ENCODE assay signal across 27 cellular contexts in genomic region chr7:44508328-44508990, GRCh38. TPM values are rescaled to one million over a fixed set of nuclear protein-coding genes. Genes with fewer than 3 reads are reported as not detected.
DNase-seq lines count a peak whose midpoint lies in the region; ATAC-seq and TF ChIP-seq lines count a peak whose summit lies in the region.
"Had no signal": no experiment of that assay in that cellular context is flagged by ENCODE, and none has a peak within 500 bp of the region (broad histone marks: within the 10 kb centered on the region; RNA-seq: fewer than 3 reads in every experiment).

No MANE protein-coding gene starts in this region.

- H3K4me1 Mint-ChIP-seq in activated T-helper 1 cell treated with anti-CD3 and anti-CD28 coated beads, Interleukin-12 subunit alpha, Interleukin-12 subunit beta, Interleukin-2, Interleukin-4 antibody, amounts not matched to agents 30 ng/mL and 10 ng/mL and 1 ng/mL, durations not matched to agents 14 hours and 24 hours and 36 hours (ENCODE audit: low read depth), result peaks cover 5% of the 10 kb centered on the region
- H3K4me1 Mint-ChIP-seq: nephron progenitor cell had no signal

- DNase-seq in NOMO-1 treated with DMSO at 0.1 percent for 48 hours (lab: John Stamatoyannopoulos, UW; ENCODE audit: unreplicated experiment) (peak; percentile 28), NOMO-1 (lab: John Stamatoyannopoulos, UW; ENCODE audit: unreplicated experiment in 2 of 2) (no peak), upper lobe of right lung (no peak), iPS-NIHi7 (ENCODE audit: extremely low spot score) (no peak), NCI-H2171 (lab: John Stamatoyannopoulos, UW) (no peak)
- peak; percentile 31 for DNase-seq in stimulated activated CD4-positive, alpha-beta T cell treated with anti-CD3 and anti-CD28 coated beads, Interleukin-15, amount 100 ng/mL, for 24 hours
- no peak for DNase-seq in stimulated activated CD4-positive, alpha-beta T cell treated with anti-CD3 and anti-CD28 coated beads, Interleukin-2, amount 100 ng/mL, for 24 hours
- no peak for DNase-seq in activated T-helper 1 cell treated with anti-CD3 and anti-CD28 coated beads, Interleukin-12 subunit alpha, Interleukin-12 subunit beta, Interleukin-2, Interleukin-4 antibody, amounts not matched to agents 30 ng/mL and 10 ng/mL and 1 ng/mL, durations not matched to agents 14 hours and 24 hours and 36 hours (ENCODE audit: low spot score)
- DNase-seq: CD4-positive, alpha-beta T cell; central memory CD4-positive, alpha-beta T cell; dorsolateral prefrontal cortex; EL; lower lobe of right lung; NCI-H1092; NCI-H1930; NCI-H226; NCI-H748 treated with DMSO at 0.1 percent for 48 hours; nephron progenitor cell; pancreas; SHP77 treated with DMSO at 0.1 percent for 48 hours; T-helper 1 cell; transverse colon had no signal

- no peaks in the 10 kb centered on the region for H3K27me3 Mint-ChIP-seq in activated T-helper 1 cell treated with anti-CD3 and anti-CD28 coated beads, Interleukin-12 subunit alpha, Interleukin-12 subunit beta, Interleukin-2, Interleukin-4 antibody, amounts not matched to agents 30 ng/mL and 10 ng/mL and 1 ng/mL, durations not matched to agents 14 hours and 24 hours and 36 hours (ENCODE audit: insufficient read depth)

- peaks cover 21% of the 10 kb centered on the region for H3K9me3 Mint-ChIP-seq in activated T-helper 1 cell treated with anti-CD3 and anti-CD28 coated beads, Interleukin-12 subunit alpha, Interleukin-12 subunit beta, Interleukin-2, Interleukin-4 antibody, amounts not matched to agents 30 ng/mL and 10 ng/mL and 1 ng/mL, durations not matched to agents 14 hours and 24 hours and 36 hours
- H3K9me3 Mint-ChIP-seq: activated naive CD4-positive, alpha-beta T cell treated with anti-CD3 and anti-CD28 coated beads, Interleukin-2, amount 50 U/mL, for 24 hours had no signal

- peak overlapping the region; percentile 0 for H3K27ac Mint-ChIP-seq in activated T-helper 1 cell treated with anti-CD3 and anti-CD28 coated beads, Interleukin-12 subunit alpha, Interleukin-12 subunit beta, Interleukin-2, Interleukin-4 antibody, amounts not matched to agents 30 ng/mL and 10 ng/mL and 1 ng/mL, durations not matched to agents 14 hours and 24 hours and 36 hours
- H3K27ac Mint-ChIP-seq: activated naive CD4-positive, alpha-beta T cell treated with anti-CD3 and anti-CD28 coated beads, Interleukin-2, amount 50 U/mL, for 24 hours; CD4-positive, alpha-beta T cell; nephron progenitor cell had no signal

- no peaks in the 10 kb centered on the region for H3K27me3 ChIP-seq in upper lobe of right lung
- H3K27me3 ChIP-seq: dorsolateral prefrontal cortex, pancreas, transverse colon had no signal

- no peaks in the 10 kb centered on the region for H3K4me1 ChIP-seq in upper lobe of right lung
- H3K4me1 ChIP-seq: lower lobe of right lung, pancreas had no signal

- no peak overlapping the region for H3K4me3 Mint-ChIP-seq in activated T-helper 1 cell treated with anti-CD3 and anti-CD28 coated beads, Interleukin-12 subunit alpha, Interleukin-12 subunit beta, Interleukin-2, Interleukin-4 antibody, amounts not matched to agents 30 ng/mL and 10 ng/mL and 1 ng/mL, durations not matched to agents 14 hours and 24 hours and 36 hours
- H3K4me3 Mint-ChIP-seq: activated naive CD4-positive, alpha-beta T cell treated with anti-CD3 and anti-CD28 coated beads, Interleukin-2, amount 50 U/mL, for 24 hours; CD4-positive, alpha-beta T cell; nephron progenitor cell had no signal

- no peak overlapping the region for H3K27ac ChIP-seq in upper lobe of right lung
- H3K27ac ChIP-seq: 22Rv1, dorsolateral prefrontal cortex, KMS-11, lower lobe of right lung, pancreas, transverse colon had no signal

- H3K9me3 ChIP-seq in upper lobe of right lung, result no peaks in the 10 kb centered on the region
- H3K9me3 ChIP-seq: lower lobe of right lung, pancreas, transverse colon had no signal

- H3K36me3 ChIP-seq in upper lobe of right lung, result no peaks in the 10 kb centered on the region
- H3K36me3 ChIP-seq: lower lobe of right lung, pancreas, transverse colon had no signal

- ATAC-seq in upper lobe of right lung, result peak; percentile 38
- ATAC-seq: lower lobe of right lung, Panc1, pancreas had no signal

- intact Hi-C loops in activated T-helper 1 cell treated with anti-CD3 and anti-CD28 coated beads, Interleukin-12 subunit alpha, Interleukin-12 subunit beta, Interleukin-2, Interleukin-4 antibody, amounts not matched to agents 30 ng/mL and 10 ng/mL and 1 ng/mL, durations not matched to agents 14 hours and 24 hours and 36 hours (cut with micrococcal nuclease), result no loop called here
- intact Hi-C loops in upper lobe of right lung (cut with DNase I), result no loop called here

- H3K4me3 ChIP-seq in upper lobe of right lung, result no peak overlapping the region
- H3K4me3 ChIP-seq: dorsolateral prefrontal cortex, lower lobe of right lung, pancreas, smooth muscle cell, transverse colon had no signal

- no peak for TF ChIP-seq CTCF in upper lobe of right lung (IDR thresholded peaks at IDR 0.05)

- H3K36me3 Mint-ChIP-seq in activated T-helper 1 cell treated with anti-CD3 and anti-CD28 coated beads, Interleukin-12 subunit alpha, Interleukin-12 subunit beta, Interleukin-2, Interleukin-4 antibody, amounts not matched to agents 30 ng/mL and 10 ng/mL and 1 ng/mL, durations not matched to agents 14 hours and 24 hours and 36 hours (ENCODE audit: low read depth), result peaks cover 9% of the 10 kb centered on the region
- H3K36me3 Mint-ChIP-seq: activated naive CD4-positive, alpha-beta T cell treated with anti-CD3 and anti-CD28 coated beads, Interleukin-2, amount 50 U/mL, for 24 hours had no signal

RNA-seq across cellular contexts. Expression of gene NUDCD3, which starts 18.0 kb away (rescaled TPM):
- total RNA-seq in activated T-helper 1 cell treated with anti-CD3 and anti-CD28 coated beads, Interleukin-12 subunit alpha, Interleukin-12 subunit beta, Interleukin-2, Interleukin-4 antibody, amounts not matched to agents 30 ng/mL and 10 ng/mL and 1 ng/mL, durations not matched to agents 14 hours and 24 hours and 36 hours, result 77.9 and 83.1 TPM in 2 replicates
- 91.0 TPM for total RNA-seq in upper lobe of right lung

RNA-seq across cellular contexts. Expression of gene NPC1L1, which starts 32.7 kb away (rescaled TPM):
- not detected in 2 replicates for total RNA-seq in activated T-helper 1 cell treated with anti-CD3 and anti-CD28 coated beads, Interleukin-12 subunit alpha, Interleukin-12 subunit beta, Interleukin-2, Interleukin-4 antibody, amounts not matched to agents 30 ng/mL and 10 ng/mL and 1 ng/mL, durations not matched to agents 14 hours and 24 hours and 36 hours
- total RNA-seq in upper lobe of right lung, result 0.17 TPM

Comparison
In these comparisons a context has a peak if more than half of its experiments do, and no peak if none do; other contexts are left out.
1. DNase-seq: peak in NOMO-1 treated with DMSO at 0.1 percent for 48 hours (single experiment) and stimulated activated CD4-positive, alpha-beta T cell treated with anti-CD3 and anti-CD28 coated beads, Interleukin-15, amount 100 ng/mL, for 24 hours (single experiment); none in NOMO-1 (0 of 2), stimulated activated CD4-positive, alpha-beta T cell treated with anti-CD3 and anti-CD28 coated beads, Interleukin-2, amount 100 ng/mL, for 24 hours (0 of 2), activated T-helper 1 cell treated with anti-CD3 and anti-CD28 coated beads, Interleukin-12 subunit alpha, Interleukin-12 subunit beta, Interleukin-2, Interleukin-4 antibody, amounts not matched to agents 30 ng/mL and 10 ng/mL and 1 ng/mL, durations not matched to agents 14 hours and 24 hours and 36 hours (single experiment), upper lobe of right lung (single experiment), iPS-NIHi7 (single experiment) and NCI-H2171 (single experiment).